Comparison of ENCODE assay signal across 8 cellular contexts in genomic region chr15:83559310-83559966, GRCh38.
DNase-seq lines count a peak whose midpoint lies in the region; ATAC-seq, FAIRE-seq and TF ChIP-seq lines count a peak whose summit lies in the region.

No MANE protein-coding gene starts in this region.

- peak; percentile 77 for ATAC-seq in GM21737 (IDR thresholded peaks at IDR 0.05; ENCODE audit: unreplicated experiment)
- ATAC-seq in HepG2 = peak; percentile 79
- ATAC-seq in HG02852 (IDR thresholded peaks at IDR 0.05; ENCODE audit: unreplicated experiment) = no peak

- peak; percentile 33 for TF ChIP-seq RAD21 in HepG2 (CRISPR knock-in tag; IDR thresholded peaks at IDR 0.05)

- intact Hi-C loops in HepG2 (cut with micrococcal nuclease; ENCODE audit: unreplicated experiment) = loop anchor here (1.0 kb wide), 2 partner anchors 121 to 311 kb away; no protein-coding TSS in a partner anchor

- H3K27ac ChIP-seq in HepG2 (ENCODE audit: extremely low read length, insufficient read depth, low read length) = no peak overlapping the region

- H4K20me1 ChIP-seq in HepG2 (ENCODE audit: insufficient read depth, low read length) = no peaks in the 10 kb centered on the region

- TF ChIP-seq CTCF in NB4 (IDR thresholded peaks at IDR 0.05; ENCODE audit: low read depth, low read length) (peak; percentile 82), HepG2 (CRISPR knock-in tag; IDR thresholded peaks at IDR 0.05) (peak; percentile 83)

- WGBS in HepG2 (ENCODE audit: low lambda C conversion rate) = 1% methylated on average over 7 of the region's 7 CpGs

- FAIRE-seq in TTC549 (lab: Jason Lieb, UNC) = peak; percentile 64
- FAIRE-seq in HepG2 (lab: Jason Lieb, UNC) = peak; percentile 85

- no peaks in the 10 kb centered on the region for H3K9me3 ChIP-seq in HepG2 (ENCODE audit: low read length)

- DNase-seq in Daoy (ENCODE audit: low read depth) (peak; percentile 42), NB4 (ENCODE audit: low read depth) (peak; percentile 69), dedifferentiated amniotic fluid mesenchymal stem cell (ENCODE audit: extremely low spot score) (peak; percentile 75), HepG2 (ENCODE audit: low spot score) (peak; percentile 48)
- DNase-seq in stimulated activated CD4-positive, alpha-beta T cell treated with anti-CD3 and anti-CD28 coated beads, TNF-alpha, amount 100 ng/mL, for 48 hours (ENCODE audit: low read depth in 3 of 3) = peak; percentile 14 to 37 (median 17)

- no peak overlapping the region for H3K9ac ChIP-seq in HepG2 (ENCODE audit: insufficient read depth, low read depth, low read length)

- no peaks in the 10 kb centered on the region for H3K79me2 ChIP-seq in HepG2 (ENCODE audit: insufficient read depth, low read length)

- no peak overlapping the region for H3K4me3 ChIP-seq in NB4 (ENCODE audit: low read depth, low read length)
- no peak overlapping the region for H3K4me3 ChIP-seq in HepG2 (replicated peaks in 1 of 3; ENCODE audit: insufficient read depth in 1 of 3, low read depth in 2 of 3, low read length in 3 of 3)

- TF ChIP-seq EP300 in HepG2 (IDR thresholded peaks at IDR 0.05; ENCODE audit: low read depth in 2 of 2, low read length in 2 of 2) = no peak
- no peak for TF ChIP-seq EP300 in HepG2 (CRISPR knock-in tag; IDR thresholded peaks at IDR 0.05; ENCODE audit: borderline replicate concordance)

- no peak overlapping the region for H2AFZ ChIP-seq in HepG2 (ENCODE audit: low read length)

- peaks cover 0 to 8% of the 10 kb centered on the region in 2 experiments; a peak in 2 of 5 replicates for H3K27me3 ChIP-seq in HepG2 (ENCODE audit: control insufficient read depth in 1 of 2, insufficient read depth in 2 of 2, low read length in 2 of 2)

- H3K4me1 ChIP-seq in HepG2 (ENCODE audit: insufficient read depth, low read length) = no peaks in the 10 kb centered on the region

- in situ Hi-C loops in HepG2 (cut with HindIII; ENCODE audit: extremely low pct_ligation_motif_present, low pct_unique_long_range_greater_than_20kb) = loop anchor here (5.0 to 25.0 kb wide), 3 partner anchors 122 to 478 kb away; no protein-coding TSS in a partner anchor

- H3K4me2 ChIP-seq in HepG2 (ENCODE audit: low read depth, low read length) = no peak overlapping the region

- H3K36me3 ChIP-seq in HepG2 (replicated peaks in 1 of 2; ENCODE audit: control insufficient read depth in 1 of 2, insufficient read depth in 2 of 2, low read length in 2 of 2) = no peaks in the 10 kb centered on the region

- CTCF ChIA-PET in HepG2 (lab: Yijun Ruan, JAX; ENCODE audit: low intra/inter-chr PET ratio, low total read pairs) = interaction anchor here (1.4 to 1.9 kb wide), 3 partner anchors 119 to 311 kb away, joined by 4 to 13 read pairs (median 9); no protein-coding TSS in a partner anchor

- BruUV-seq in HepG2 (replicated peaks; lab: Mats Ljungman, UMichigan) = no TSS peak

- TF ChIP-seq POLR2A in NB4 (IDR thresholded peaks at IDR 0.05; ENCODE audit: extremely low read depth, insufficient read length) = no peak
- no peak for TF ChIP-seq POLR2A in HepG2 (IDR thresholded peaks at IDR 0.05; ENCODE audit: insufficient read depth in 1 of 2, low read depth in 2 of 2, low read length in 2 of 2)

- POLR2A ChIA-PET in HepG2 (lab: Yijun Ruan, JAX) = no interaction called here

TF ChIP-seq in HepG2, 621 proteins besides CTCF, POLR2A, EP300 and RAD21:
- no peak for TF ChIP-seq MTA1 (CRISPR knock-in tag; IDR thresholded peaks at IDR 0.05; ENCODE audit: borderline replicate concordance)
- no peak for TF ChIP-seq ZNF569 (CRISPR knock-in tag; IDR thresholded peaks at IDR 0.05; ENCODE audit: borderline replicate concordance)
- TF ChIP-seq ZNF777 (CRISPR knock-in tag; IDR thresholded peaks at IDR 0.05) = no peak
- TF ChIP-seq TP53 (CRISPR knock-in tag; conservative IDR thresholded peaks at IDR 0.05) = no peak
- TF ChIP-seq KDM4B (CRISPR knock-in tag; IDR thresholded peaks at IDR 0.05) = no peak
- peak; percentile 67 for TF ChIP-seq SMC3 (IDR thresholded peaks at IDR 0.05; ENCODE audit: low read length)
- TF ChIP-seq ZNF460 (CRISPR knock-in tag; IDR thresholded peaks at IDR 0.05; ENCODE audit: borderline replicate concordance) = no peak
- no peak for TF ChIP-seq ZNF326 (CRISPR knock-in tag; IDR thresholded peaks at IDR 0.05; ENCODE audit: borderline replicate concordance)
- TF ChIP-seq STAG1 (CRISPR knock-in tag; IDR thresholded peaks at IDR 0.05) = peak; percentile 81
- TF ChIP-seq TCF7 (IDR thresholded peaks at IDR 0.05; ENCODE audit: low read depth) = no peak

Comparison
In these comparisons a context has a peak if more than half of its experiments do, and no peak if none do; other contexts are left out.
1. DNase-seq: peak in every context shown above with its lines; median percentile 75 in dedifferentiated amniotic fluid mesenchymal stem cell; 69 in NB4; 48 in HepG2; 42 in Daoy; 17 in stimulated activated CD4-positive, alpha-beta T cell treated with anti-CD3 and anti-CD28 coated beads, TNF-alpha, amount 100 ng/mL, for 48 hours.